8 cellular contexts compared by ENCODE assay signal in genomic region chr15:70096975-70097336, GRCh38. TPM values are rescaled to one million over a fixed set of nuclear protein-coding genes. Genes with fewer than 3 reads are reported as not detected.
DNase-seq lines count a peak whose midpoint lies in the region; ATAC-seq and TF ChIP-seq lines count a peak whose summit lies in the region.

No MANE protein-coding gene starts in this region.

- ATAC-seq in naive B cell (ENCODE audit: low read depth in 2 of 2) (no peak), GM21423 (IDR thresholded peaks at IDR 0.05; ENCODE audit: unreplicated experiment) (no peak), GM18909 (IDR thresholded peaks at IDR 0.05; ENCODE audit: poor library complexity, unreplicated experiment) (no peak)

- DNase-seq in AG09309 (ENCODE audit: low read depth), result no peak
- no peak for DNase-seq in caudate nucleus (lab: John Stamatoyannopoulos, UW)
- DNase-seq in naive B cell, result no peak
- no peak for DNase-seq in stimulated activated CD4-positive, alpha-beta T cell treated with anti-CD3 and anti-CD28 coated beads, Interleukin-12 subunit alpha, Interleukin-12 subunit beta, amount 100 ng/mL, for 4 hours
- no peak for DNase-seq in NAMALWA (ENCODE audit: low spot score)

- H3K9me3 Mint-ChIP-seq in IgD-negative memory B cell (no peaks in the 10 kb centered on the region), naive B cell (no peaks in the 10 kb centered on the region)

- H3K27ac Mint-ChIP-seq in IgD-negative memory B cell, result peak overlapping the region in 2 of 3 donors; percentile 94 to 99
- peak overlapping the region in 2 of 6 donors; percentile 98 to 99 for H3K27ac Mint-ChIP-seq in naive B cell

- no peak for TF ChIP-seq CTCF in AG09309 (IDR thresholded peaks at IDR 0.05; ENCODE audit: control insufficient read depth, insufficient read depth, low read depth, low read length, missing control alignments)

- H3K27ac ChIP-seq in caudate nucleus (ENCODE audit: low read depth, low read length), result peak overlapping the region; percentile 91

- H3K36me3 Mint-ChIP-seq in IgD-negative memory B cell (peaks cover 7% of the 10 kb centered on the region), naive B cell (peaks cover 2 to 7% of the 10 kb centered on the region in 2 donors)

- H3K27me3 Mint-ChIP-seq in IgD-negative memory B cell (peaks cover 13% of the 10 kb centered on the region), naive B cell (peaks cover 4 to 8% (median 6%) of the 10 kb centered on the region in 3 donors)

- H3K4me3 Mint-ChIP-seq in IgD-negative memory B cell (peak overlapping the region; percentile 95 to 99 (median 96)), naive B cell (peak overlapping the region; percentile 88 to 100 (median 99))

- H3K4me1 Mint-ChIP-seq in IgD-negative memory B cell (peaks cover 27 to 35% (median 32%) of the 10 kb centered on the region in 3 donors), naive B cell (peaks cover 51 to 77% (median 62%) of the 10 kb centered on the region in 3 donors)

- peak overlapping the region; percentile 73 for H3K4me3 ChIP-seq in AG09309 (ENCODE audit: control insufficient read depth, low read depth, low read length)

RNA-seq across cellular contexts. Expression of gene TLE3, which starts 0.8 kb away (rescaled TPM):
- polyA plus RNA-seq in IgD-negative memory B cell, result 88.7 TPM
- 10 to 100 TPM in 5 of 6 donors, under 1 TPM in 1; 0.40 to 37.9 (median 15.8) TPM for polyA plus RNA-seq in naive B cell (ENCODE audit: low read depth in 6 of 6)
